10 cellular contexts compared by ENCODE assay signal in genomic region chr1:85330206-85330605, GRCh38. TPM values are rescaled to one million over a fixed set of nuclear protein-coding genes. Genes with fewer than 3 reads are reported as not detected.
DNase-seq lines count a peak whose midpoint lies in the region; ATAC-seq and TF ChIP-seq lines count a peak whose summit lies in the region.
"Had no signal": no experiment of that assay in that cellular context is flagged by ENCODE, and none has a peak within 500 bp of the region (broad histone marks: within the 10 kb centered on the region; RNA-seq: fewer than 3 reads in every experiment).

No MANE protein-coding gene starts in this region.

- H3K4me3 Mint-ChIP-seq in H9, result no peak overlapping the region
- H3K4me3 Mint-ChIP-seq: immature natural killer cell had no signal

- intact Hi-C loops in body of pancreas (cut with DNase I), result no loop called here

- peak overlapping the region; percentile 23 to 61 (median 41); a peak in 5 of 7 replicates for H3K27ac Mint-ChIP-seq in H9
- H3K27ac Mint-ChIP-seq: immature natural killer cell had no signal

- no peak overlapping the region for H3K56ac ChIP-seq in H9 (ENCODE audit: insufficient read length, low read depth, low read length)

- H3K27me3 Mint-ChIP-seq in H9 (ENCODE audit: low read depth), result no peaks in the 10 kb centered on the region

- no CpG with 5 or more reads among the region's 3 CpGs for whole genome bisulfite sequencing in H9 (ENCODE audit: extremely low coverage, insufficient read length, low lambda C conversion rate)
- WGBS in body of pancreas, 2 donors, result 65 to 72% methylated on average over 3 of the region's 3 CpGs

- H3K27me3 ChIP-seq in H9 (ENCODE audit: insufficient read depth, low read length), result no peaks in the 10 kb centered on the region
- no peaks in the 10 kb centered on the region for H3K27me3 ChIP-seq in body of pancreas
- no peaks in the 10 kb centered on the region for H3K27me3 ChIP-seq in subcutaneous abdominal adipose tissue (ENCODE audit: control insufficient read depth in 5 of 5, insufficient read depth in 4 of 5, low read length in 5 of 5)
- H3K27me3 ChIP-seq in HAP-1 (ENCODE audit: low read depth), result no peaks in the 10 kb centered on the region

- peaks cover 0 to 12% of the 10 kb centered on the region in 2 experiments; a peak in 2 of 5 replicates for H3K9me3 Mint-ChIP-seq in H9

- H3K18ac ChIP-seq in H9 (ENCODE audit: insufficient read length, low read depth, low read length), result no peak overlapping the region

- H4K8ac ChIP-seq in H9 (replicated peaks; ENCODE audit: insufficient read length, low read depth, low read length), result no peak overlapping the region

- H3K4me3 ChIP-seq in body of pancreas (no peak overlapping the region), subcutaneous abdominal adipose tissue (ENCODE audit: low read depth in 1 of 5, low read length in 5 of 5) (no peak overlapping the region), HAP-1 (no peak overlapping the region)

- no peaks in the 10 kb centered on the region for H3K36me3 ChIP-seq in body of pancreas (replicated peaks in 1 of 2; ENCODE audit: insufficient read depth in 1 of 2, low read depth in 2 of 2)
- no peaks in the 10 kb centered on the region for H3K36me3 ChIP-seq in subcutaneous abdominal adipose tissue (ENCODE audit: control insufficient read depth in 5 of 5, insufficient read depth in 5 of 5, low read length in 5 of 5)
- H3K36me3 ChIP-seq in HAP-1 (replicated peaks), result no peaks in the 10 kb centered on the region; the same call in none of the 2 replicates

- no peak for TF ChIP-seq POLR2A in body of pancreas (IDR thresholded peaks at IDR 0.05)

- H4K20me1 ChIP-seq in H9 (ENCODE audit: control insufficient read depth, insufficient read depth, insufficient read length), result no peaks in the 10 kb centered on the region

- H2BK15ac ChIP-seq in H9 (ENCODE audit: low read depth, low read length), result no peak overlapping the region

- H2AK5ac ChIP-seq in H9 (ENCODE audit: insufficient read length, low read length), result peak overlapping the region; percentile 69

- H3K27ac ChIP-seq in H9 (ENCODE audit: insufficient read length, low read depth, low read length), result peak overlapping the region; percentile 21
- H3K27ac ChIP-seq in body of pancreas, result peak overlapping the region in 1 of 4 donors; percentile 37
- H3K27ac ChIP-seq in subcutaneous abdominal adipose tissue (ENCODE audit: low read depth, low read length), result peak overlapping the region; percentile 52
- no peak overlapping the region for H3K27ac ChIP-seq in substantia nigra (ENCODE audit: low read depth, low read length, poor library complexity, severe bottlenecking)

- no peak overlapping the region for H2AFZ ChIP-seq in H9 (ENCODE audit: low read length)

- no peak overlapping the region for H4K5ac ChIP-seq in H9 (ENCODE audit: insufficient read length, low read depth, low read length)

- peaks cover 3% of the 10 kb centered on the region; the same call in 1 of the 2 replicates for H3K79me2 ChIP-seq in H9 (ENCODE audit: insufficient read depth, low read length)

- H3K36me3 Mint-ChIP-seq in H9 (ENCODE audit: insufficient read depth in 1 of 3, low read depth in 3 of 3), result peaks cover 0 to 7% (median 0%) of the 10 kb centered on the region in 3 experiments; a peak in 3 of 7 replicates

- no peaks in the 10 kb centered on the region for H3K23me2 ChIP-seq in H9 (ENCODE audit: insufficient read length, low read depth, low read length, poor library complexity, severe bottlenecking)

- no peak overlapping the region for H2BK12ac ChIP-seq in H9 (ENCODE audit: insufficient read length, low read depth, low read length)

- H2BK5ac ChIP-seq in H9 (ENCODE audit: insufficient read length, low read length), result no peak overlapping the region

- ATAC-seq in body of pancreas (peak; percentile 23), HG03175 (IDR thresholded peaks at IDR 0.05; ENCODE audit: unreplicated experiment) (no peak)

- H2BK120ac ChIP-seq in H9 (ENCODE audit: low read depth, low read length, poor library complexity, severe bottlenecking), result no peak overlapping the region

- no peak overlapping the region for H3T11ph ChIP-seq in H9 (ENCODE audit: low read length)

- no peak overlapping the region; the same call in 1 of the 2 replicates for H3K4ac ChIP-seq in H9 (ENCODE audit: low read depth, low read length)

- no peak overlapping the region for H3K9ac ChIP-seq in H9 (ENCODE audit: extremely low read depth, insufficient read length, low read length)
- peak overlapping the region in 1 of 5 donors; percentile 2 for H3K9ac ChIP-seq in subcutaneous abdominal adipose tissue (ENCODE audit: low read length in 5 of 5)

- H3K9me3 ChIP-seq in H9 (ENCODE audit: control insufficient read depth, low read depth, low read length), result no peaks in the 10 kb centered on the region
- H3K9me3 ChIP-seq in body of pancreas, result no peaks in the 10 kb centered on the region
- peaks cover 0 to 7% (median 3%) of the 10 kb centered on the region in 5 donors for H3K9me3 ChIP-seq in subcutaneous abdominal adipose tissue (ENCODE audit: control insufficient read depth in 5 of 5, low read length in 5 of 5)
- 0 out of 2 replicates have a peak, but pooled peaks cover 3% of the 10 kb centered on the region for H3K9me3 ChIP-seq in HAP-1

- no peak overlapping the region for H4K91ac ChIP-seq in H9 (ENCODE audit: insufficient read length, low read depth, low read length)

- H3K23ac ChIP-seq in H9 (ENCODE audit: insufficient read length, low read depth, low read length), result no peak overlapping the region

- in situ Hi-C loops in HAP-1 (cut with MboI; ENCODE audit: low sequenced_read_pairs), result no loop called here

- no peak overlapping the region for H2BK20ac ChIP-seq in H9 (ENCODE audit: low read depth, low read length, poor library complexity, severe bottlenecking)

- TF ChIP-seq CTCF in H9 (conservative IDR thresholded peaks at IDR 0.05), result no peak
- no peak for TF ChIP-seq CTCF in body of pancreas (IDR thresholded peaks at IDR 0.05)

- no peak overlapping the region for H3K4me2 ChIP-seq in H9 (ENCODE audit: insufficient read depth, insufficient read length, low read length)

- H3K4me1 ChIP-seq in H9 (ENCODE audit: insufficient read depth, low read length) (peaks cover 18% of the 10 kb centered on the region), body of pancreas (peaks cover 13% of the 10 kb centered on the region), subcutaneous abdominal adipose tissue (ENCODE audit: control insufficient read depth in 5 of 5, insufficient read depth in 5 of 5, low read length in 5 of 5) (peaks cover 0 to 25% (median 10%) of the 10 kb centered on the region in 5 donors), HAP-1 (peaks cover 38% of the 10 kb centered on the region)

- no peaks in the 10 kb centered on the region for H3K79me1 ChIP-seq in H9 (ENCODE audit: insufficient read depth, low read depth, low read length, poor library complexity, severe bottlenecking)

- H3K4me1 Mint-ChIP-seq in H9, result peaks cover 32 to 44% of the 10 kb centered on the region in 2 experiments

- DNase-seq in H9 (no peak), body of pancreas (no peak), iris pigment epithelial cell (ENCODE audit: low read depth) (peak; percentile 94), substantia nigra (lab: John Stamatoyannopoulos, UW) (no peak), NCI-H146 (lab: John Stamatoyannopoulos, UW) (no peak), HAP-1 (ENCODE audit: low spot score in 2 of 2) (no peak)
- DNase-seq: immature natural killer cell, NCI-H187 treated with DMSO at 0.1 percent for 48 hours had no signal

- no peak overlapping the region for H3K14ac ChIP-seq in H9 (ENCODE audit: insufficient read depth, low read length)

RNA-seq across cellular contexts. Expression of gene BCL10, which starts 53.8 kb away (rescaled TPM):
- total RNA-seq in H9 (2021), result 26.1 and 29.4 TPM in 2 replicates
- total RNA-seq in body of pancreas, result 1 to 10 TPM; 4.9 to 9.3 TPM
